ENCODE assay signal across 20 cellular contexts in genomic region chr15:52488830-52489229, GRCh38. TPM values are rescaled to one million over a fixed set of nuclear protein-coding genes. Genes with fewer than 3 reads are reported as not detected.
DNase-seq lines count a peak whose midpoint lies in the region; ATAC-seq, FAIRE-seq and TF ChIP-seq lines count a peak whose summit lies in the region.
"Had no signal": no experiment of that assay in that cellular context is flagged by ENCODE, and none has a peak within 500 bp of the region (broad histone marks: within the 10 kb centered on the region; RNA-seq: fewer than 3 reads in every experiment).

No MANE protein-coding gene starts in this region.

- FAIRE-seq in GM19239 (lab: Jason Lieb, UNC): peak; percentile 64

- peaks cover 5% of the 10 kb centered on the region for H3K9me3 Mint-ChIP-seq in activated CD8-positive, alpha-beta T cell treated with anti-CD3 and anti-CD28 coated beads, Interleukin-2, amount 10 ng/mL, durations not matched to agents 7 days and 5 days (ENCODE audit: insufficient read depth)
- no peaks in the 10 kb centered on the region for H3K9me3 Mint-ChIP-seq in stimulated activated effector memory CD8-positive, alpha-beta T cell treated with anti-CD3 and anti-CD28 coated beads, Interleukin-12 subunit alpha, Interleukin-12 subunit beta, amount 100 ng/mL, for 72 hours

- H3K9me2 ChIP-seq in Karpas-422 (replicated peaks; ENCODE audit: insufficient read depth, low read length): no peaks in the 10 kb centered on the region

- H3K27ac Mint-ChIP-seq in activated CD8-positive, alpha-beta T cell treated with anti-CD3 and anti-CD28 coated beads, Interleukin-2, amount 10 ng/mL, durations not matched to agents 7 days and 5 days: peak overlapping the region; percentile 4
- H3K27ac Mint-ChIP-seq in stimulated activated effector memory CD8-positive, alpha-beta T cell treated with anti-CD3 and anti-CD28 coated beads, Interleukin-12 subunit alpha, Interleukin-12 subunit beta, amount 100 ng/mL, for 72 hours: peak overlapping the region; percentile 48

- H3K27me3 Mint-ChIP-seq in activated CD8-positive, alpha-beta T cell treated with anti-CD3 and anti-CD28 coated beads, Interleukin-2, amount 10 ng/mL, durations not matched to agents 7 days and 5 days (ENCODE audit: low read depth): no peaks in the 10 kb centered on the region

- H3K9me3 ChIP-seq in right atrium auricular region: no peaks in the 10 kb centered on the region
- no peaks in the 10 kb centered on the region for H3K9me3 ChIP-seq in Karpas-422 (ENCODE audit: low read length)
- H3K9me3 ChIP-seq: MG63 had no signal

- H3K27me3 ChIP-seq in right atrium auricular region (no peaks in the 10 kb centered on the region), Karpas-422 (ENCODE audit: low read length) (no peaks in the 10 kb centered on the region)

- DNase-seq in left ventricle myocardium superior: no peak
- no peak for DNase-seq in right atrium auricular region (ENCODE audit: low spot score)
- DNase-seq in GM19239 (ENCODE audit: insufficient read length, low spot score): no peak
- DNase-seq in activated CD8-positive, alpha-beta T cell treated with anti-CD3 and anti-CD28 coated beads, Interleukin-2, amount 10 ng/mL, durations not matched to agents 7 days and 5 days: no peak
- DNase-seq in stimulated activated effector memory CD8-positive, alpha-beta T cell treated with anti-CD3 and anti-CD28 coated beads, Interleukin-12 subunit alpha, Interleukin-12 subunit beta, amount 100 ng/mL, for 72 hours (ENCODE audit: low spot score in 2 of 2): no peak
- no peak for DNase-seq in Karpas-422
- no peak for DNase-seq in NOMO-1 treated with DMSO at 0.1 percent for 48 hours (lab: John Stamatoyannopoulos, UW; ENCODE audit: unreplicated experiment)
- DNase-seq: AML-193, DMS153, GM23248, KG1, MG63, NCI-H1105, NCI-H187 treated with DMSO at 0.1 percent for 48 hours, NCI-H2171, NCI-H82 had no signal

- no peak overlapping the region for H3K4me3 ChIP-seq in right atrium auricular region
- H3K4me3 ChIP-seq in Karpas-422 (ENCODE audit: low read length): no peak overlapping the region
- H3K4me3 ChIP-seq: GM23248, MG63 had no signal

- H3K4me1 ChIP-seq in right atrium auricular region: peaks cover 0 to 15% of the 10 kb centered on the region in 2 donors
- H3K4me1 ChIP-seq in Karpas-422 (ENCODE audit: low read length): peaks cover 44% of the 10 kb centered on the region

- peaks cover 98% of the 10 kb centered on the region for H3K79me2 ChIP-seq in Karpas-422 (ENCODE audit: low read length)

- ATAC-seq in left ventricle myocardium superior (peak; percentile 41), HG03045 (IDR thresholded peaks at IDR 0.05; ENCODE audit: unreplicated experiment) (no peak)
- ATAC-seq in activated CD8-positive, alpha-beta T cell treated with anti-CD3 and anti-CD28 coated beads, Interleukin-2, amount 10 ng/mL, durations not matched to agents 7 days and 5 days: peak; percentile 61
- no peak for ATAC-seq in stimulated activated effector memory CD8-positive, alpha-beta T cell treated with anti-CD3 and anti-CD28 coated beads, Interleukin-12 subunit alpha, Interleukin-12 subunit beta, amount 100 ng/mL, for 72 hours
- ATAC-seq: Panc1, Right ventricle myocardium inferior, SK-N-SH treated with all-trans-retinoic acid at 6 μM for 48 hours had no signal

- peaks cover 45% of the 10 kb centered on the region for H3K4me1 Mint-ChIP-seq in activated CD8-positive, alpha-beta T cell treated with anti-CD3 and anti-CD28 coated beads, Interleukin-2, amount 10 ng/mL, durations not matched to agents 7 days and 5 days (ENCODE audit: low read depth)
- H3K4me1 Mint-ChIP-seq in stimulated activated effector memory CD8-positive, alpha-beta T cell treated with anti-CD3 and anti-CD28 coated beads, Interleukin-12 subunit alpha, Interleukin-12 subunit beta, amount 100 ng/mL, for 72 hours: peaks cover 44% of the 10 kb centered on the region

- peaks cover 8% of the 10 kb centered on the region for H3K36me3 Mint-ChIP-seq in activated CD8-positive, alpha-beta T cell treated with anti-CD3 and anti-CD28 coated beads, Interleukin-2, amount 10 ng/mL, durations not matched to agents 7 days and 5 days (ENCODE audit: low read depth)
- H3K36me3 Mint-ChIP-seq in stimulated activated effector memory CD8-positive, alpha-beta T cell treated with anti-CD3 and anti-CD28 coated beads, Interleukin-12 subunit alpha, Interleukin-12 subunit beta, amount 100 ng/mL, for 72 hours: no peaks in the 10 kb centered on the region

- no peaks in the 10 kb centered on the region for H4K20me1 ChIP-seq in Karpas-422 (ENCODE audit: insufficient read depth, low read depth, low read length)

- no peak overlapping the region for H3K9ac ChIP-seq in Karpas-422 (ENCODE audit: low read length)
- H3K9ac ChIP-seq: GM23248 had no signal

- CTCF ChIA-PET in activated CD8-positive, alpha-beta T cell treated with anti-CD3 and anti-CD28 coated beads, Interleukin-2, amount 10 ng/mL, durations not matched to agents 7 days and 5 days (lab: Charles Lee): interaction anchor here (1.1 kb wide), 1 partner anchor 23 kb away, joined by 3 read pairs; no protein-coding TSS in a partner anchor

- H3K4me3 Mint-ChIP-seq in activated CD8-positive, alpha-beta T cell treated with anti-CD3 and anti-CD28 coated beads, Interleukin-2, amount 10 ng/mL, durations not matched to agents 7 days and 5 days: no peak overlapping the region
- no peak overlapping the region for H3K4me3 Mint-ChIP-seq in stimulated activated effector memory CD8-positive, alpha-beta T cell treated with anti-CD3 and anti-CD28 coated beads, Interleukin-12 subunit alpha, Interleukin-12 subunit beta, amount 100 ng/mL, for 72 hours

- no peak overlapping the region for H2AFZ ChIP-seq in Karpas-422 (ENCODE audit: low read length)
- H2AFZ ChIP-seq: GM23248 had no signal

- peak overlapping the region in 1 of 2 donors; percentile 48 for H3K27ac ChIP-seq in right atrium auricular region
- no peak overlapping the region for H3K27ac ChIP-seq in Karpas-422 (ENCODE audit: low read length)
- H3K27ac ChIP-seq: GM23248 had no signal

- no peak overlapping the region for H3K4me2 ChIP-seq in Karpas-422 (ENCODE audit: low read depth, low read length, poor library complexity, severe bottlenecking)

- TF ChIP-seq CTCF in right atrium auricular region (IDR thresholded peaks at IDR 0.05): no peak

- intact Hi-C loops in left ventricle myocardium superior (cut with micrococcal nuclease): no loop called here

- H3K36me3 ChIP-seq in right atrium auricular region: no peaks in the 10 kb centered on the region
- no peaks in the 10 kb centered on the region for H3K36me3 ChIP-seq in Karpas-422 (ENCODE audit: insufficient read depth, low read length)
- H3K36me3 ChIP-seq: MG63 had no signal

- POLR2A ChIA-PET in activated CD8-positive, alpha-beta T cell treated with anti-CD3 and anti-CD28 coated beads, Interleukin-2, amount 10 ng/mL, durations not matched to agents 7 days and 5 days (lab: Charles Lee): no interaction called here

RNA-seq across cellular contexts. Expression of gene MYO5A, which starts 39.9 kb away (rescaled TPM):
- total RNA-seq in left ventricle myocardium superior (6.7 TPM), right atrium auricular region (10 to 100 TPM; 12.3 to 21.5 TPM)
- total RNA-seq in activated CD8-positive, alpha-beta T cell treated with anti-CD3 and anti-CD28 coated beads, Interleukin-2, amount 10 ng/mL, durations not matched to agents 7 days and 5 days: 10 to 100 TPM; 34.8 to 37.4 TPM
- total RNA-seq in Karpas-422 (2014; rRNA removed; shearing (Covaris generic); ENCODE audit: low replicate concordance): 34.8 and 50.1 TPM in 2 replicates

Comparison
In these comparisons a context has a peak if more than half of its experiments do, and no peak if none do; other contexts are left out.
1. ATAC-seq: peak in left ventricle myocardium superior (single experiment) and activated CD8-positive, alpha-beta T cell treated with anti-CD3 and anti-CD28 coated beads, Interleukin-2, amount 10 ng/mL, durations not matched to agents 7 days and 5 days (single experiment); none in stimulated activated effector memory CD8-positive, alpha-beta T cell treated with anti-CD3 and anti-CD28 coated beads, Interleukin-12 subunit alpha, Interleukin-12 subunit beta, amount 100 ng/mL, for 72 hours (single experiment) and HG03045 (single experiment).